In the genomic region with DNA sequence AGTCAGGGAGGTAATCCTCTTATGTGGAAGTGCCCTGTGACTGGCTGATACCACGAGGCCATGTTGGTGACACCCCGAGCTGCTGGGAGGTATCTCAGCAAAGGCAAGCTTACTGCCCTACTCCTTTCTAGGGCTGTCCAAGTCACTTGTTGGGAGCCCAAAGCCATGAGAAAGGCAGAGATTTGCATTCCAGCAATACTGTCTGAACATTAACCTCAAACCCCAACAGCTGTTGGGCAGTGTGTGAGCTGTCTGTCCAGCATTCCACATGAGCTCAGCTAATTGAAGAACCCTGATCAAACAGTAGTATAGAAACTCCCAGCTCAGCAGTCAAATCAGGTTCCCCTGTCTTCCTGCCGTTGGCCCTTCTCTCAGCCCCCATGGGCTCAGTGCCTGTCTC, we compare ENCODE assay signal across 22 cellular contexts. TPM values are rescaled to one million over a fixed set of nuclear protein-coding genes. Genes with fewer than 3 reads are reported as not detected.
DNase-seq lines count a peak whose midpoint lies in the region; ATAC-seq and TF ChIP-seq lines count a peak whose summit lies in the region.
"Had no signal": no experiment of that assay in that cellular context is flagged by ENCODE, and none has a peak within 500 bp of the region (broad histone marks: within the 10 kb centered on the region; RNA-seq: fewer than 3 reads in every experiment).

No MANE protein-coding gene starts in this region.

- H3K9me3 Mint-ChIP-seq in endodermal cell (no peaks in the 10 kb centered on the region), progenitor cell of endocrine pancreas (ENCODE audit: low read depth) (no peaks in the 10 kb centered on the region)
- H3K9me3 Mint-ChIP-seq in T-helper 2 cell treated with Interferon-gamma antibody and Interleukin-4, amounts not matched to agents 5 μg/mL and 100 μg/mL, for 36 hours = no peaks in the 10 kb centered on the region
- H3K9me3 Mint-ChIP-seq: CD8-positive, alpha-beta memory T cell had no signal

- H3K4me1 Mint-ChIP-seq in endodermal cell (peaks cover 46% of the 10 kb centered on the region), progenitor cell of endocrine pancreas (ENCODE audit: low read depth) (peaks cover 9% of the 10 kb centered on the region)
- H3K4me1 Mint-ChIP-seq in T-helper 2 cell treated with Interferon-gamma antibody and Interleukin-4, amounts not matched to agents 5 μg/mL and 100 μg/mL, for 36 hours (ENCODE audit: low read depth) = no peaks in the 10 kb centered on the region

- H3K27me3 ChIP-seq in HUES48 (ENCODE audit: control insufficient read depth, insufficient read depth, low read length) (no peaks in the 10 kb centered on the region), endodermal cell (ENCODE audit: control insufficient read depth, insufficient read depth, low read length, poor library complexity, severe bottlenecking) (no peaks in the 10 kb centered on the region)
- H3K27me3 ChIP-seq: BLaER1, SJSA1 had no signal

- H3K9me3 ChIP-seq in HUES48 (ENCODE audit: control insufficient read depth, insufficient read depth, low read length) (no peaks in the 10 kb centered on the region), endodermal cell (ENCODE audit: control insufficient read depth, low read length) (no peaks in the 10 kb centered on the region), mucosa of descending colon (no peaks in the 10 kb centered on the region)
- H3K9me3 ChIP-seq: SJSA1 had no signal

- TF ChIP-seq CTCF in endodermal cell (conservative IDR thresholded peaks at IDR 0.05) (no peak), progenitor cell of endocrine pancreas (IDR thresholded peaks at IDR 0.05; ENCODE audit: unreplicated experiment) (no peak), mucosa of descending colon (IDR thresholded peaks at IDR 0.05) (no peak)

- H3K4me1 ChIP-seq in HUES48 (ENCODE audit: control insufficient read depth, insufficient read depth, low read length) = no peaks in the 10 kb centered on the region
- peaks cover 18% of the 10 kb centered on the region for H3K4me1 ChIP-seq in endodermal cell (ENCODE audit: control insufficient read depth, insufficient read depth, low read length)
- H3K4me1 ChIP-seq in mucosa of descending colon (ENCODE audit: low read depth) = no peaks in the 10 kb centered on the region

- H3K36me3 Mint-ChIP-seq in endodermal cell (ENCODE audit: low read depth) = peaks cover 84% of the 10 kb centered on the region
- H3K36me3 Mint-ChIP-seq in progenitor cell of endocrine pancreas (ENCODE audit: insufficient read depth) = peaks cover 33% of the 10 kb centered on the region
- H3K36me3 Mint-ChIP-seq in T-helper 2 cell treated with Interferon-gamma antibody and Interleukin-4, amounts not matched to agents 5 μg/mL and 100 μg/mL, for 36 hours (ENCODE audit: low read depth) = peaks cover 39% of the 10 kb centered on the region

- peak; percentile 10 for DNase-seq in RPMI8226
- DNase-seq in endodermal cell = no peak
- DNase-seq in progenitor cell of endocrine pancreas (ENCODE audit: low spot score, unreplicated experiment) = no peak
- DNase-seq in ACHN = no peak
- DNase-seq in mucosa of descending colon = no peak
- no peak for DNase-seq in T-helper 2 cell treated with Interferon-gamma antibody and Interleukin-4, amounts not matched to agents 5 μg/mL and 100 μg/mL, for 36 hours (ENCODE audit: low spot score)
- DNase-seq: CD8-positive, alpha-beta memory T cell; DMS79 treated with DMSO at 0.1 percent for 48 hours; GM23248; HCEC 1CT; KG1; NCI-H1092 treated with DMSO at 0.1 percent for 48 hours; NCI-H1694 treated with DMSO at 0.1 percent for 48 hours; NCI-H226; NCI-H526; OCI-M1; SW 1271 had no signal

- H3K27ac ChIP-seq in HUES48 (ENCODE audit: low read depth, low read length) = peak overlapping the region; percentile 36
- no peak overlapping the region for H3K27ac ChIP-seq in endodermal cell (ENCODE audit: low read depth, low read length)
- H3K27ac ChIP-seq: BLaER1, GM23248, SJSA1 had no signal

- WGBS in endodermal cell (ENCODE audit: insufficient coverage in 1 of 2, insufficient read length in 1 of 2), 2 experiments = 92 to 96% methylated on average over 2 to 3 of the region's 3 CpGs

- no peak overlapping the region for H3K4me3 ChIP-seq in HUES48 (ENCODE audit: low read depth, low read length)
- H3K4me3 ChIP-seq in endodermal cell (ENCODE audit: low read length) = no peak overlapping the region
- no peak overlapping the region for H3K4me3 ChIP-seq in mucosa of descending colon
- H3K4me3 ChIP-seq: BLaER1, GM23248, SJSA1 had no signal

- H3K27ac Mint-ChIP-seq in endodermal cell (peak overlapping the region; percentile 58), progenitor cell of endocrine pancreas (peak overlapping the region; percentile 7)
- H3K27ac Mint-ChIP-seq in T-helper 2 cell treated with Interferon-gamma antibody and Interleukin-4, amounts not matched to agents 5 μg/mL and 100 μg/mL, for 36 hours = no peak overlapping the region

- no peak overlapping the region for H3K4me3 Mint-ChIP-seq in endodermal cell
- H3K4me3 Mint-ChIP-seq in progenitor cell of endocrine pancreas (ENCODE audit: low read depth) = no peak overlapping the region
- no peak overlapping the region for H3K4me3 Mint-ChIP-seq in T-helper 2 cell treated with Interferon-gamma antibody and Interleukin-4, amounts not matched to agents 5 μg/mL and 100 μg/mL, for 36 hours
- H3K4me3 Mint-ChIP-seq: CD8-positive, alpha-beta memory T cell had no signal

- no peak for ATAC-seq in mucosa of descending colon

- H3K27me3 Mint-ChIP-seq in endodermal cell (ENCODE audit: insufficient read depth) (no peaks in the 10 kb centered on the region), progenitor cell of endocrine pancreas (no peaks in the 10 kb centered on the region)
- H3K27me3 Mint-ChIP-seq in T-helper 2 cell treated with Interferon-gamma antibody and Interleukin-4, amounts not matched to agents 5 μg/mL and 100 μg/mL, for 36 hours (ENCODE audit: low read depth) = no peaks in the 10 kb centered on the region
- H3K27me3 Mint-ChIP-seq: CD8-positive, alpha-beta memory T cell had no signal

- in situ Hi-C loops in ACHN (cut with HindIII; ENCODE audit: low pct_ligation_motif_present, low pct_unique_long_range_greater_than_20kb, low sequenced_read_pairs) = no loop called here

- intact Hi-C loops in mucosa of descending colon (cut with DNase I, micrococcal nuclease) = no loop called here

- H3K9ac ChIP-seq in HUES48 (ENCODE audit: low read depth, low read length) (no peak overlapping the region), endodermal cell (ENCODE audit: extremely low read depth, low read length, poor library complexity, severe bottlenecking) (no peak overlapping the region)
- H3K9ac ChIP-seq: BLaER1, GM23248 had no signal

- H3K36me3 ChIP-seq in HUES48 (ENCODE audit: control insufficient read depth, insufficient read depth, low read length) (peaks cover 89% of the 10 kb centered on the region), endodermal cell (ENCODE audit: control insufficient read depth, insufficient read depth, low read length) (peaks cover 82% of the 10 kb centered on the region), mucosa of descending colon (ENCODE audit: low read depth) (peaks cover 4% of the 10 kb centered on the region)

RNA-seq across cellular contexts. Expression of a gene that starts 9.2 kb away (rescaled TPM):
- 10 to 100 TPM; 68.3 to 77.7 TPM for total RNA-seq in endodermal cell
- 18.7 TPM for polyA plus RNA-seq in endodermal cell (2013, experiment 1 of 2)
- 15.9 TPM for polyA plus RNA-seq in endodermal cell (2013, experiment 2 of 2)
- 25.6 and 30.5 TPM in 2 replicates for total RNA-seq in progenitor cell of endocrine pancreas
- 10 to 100 TPM; 19.3 to 28.4 (median 26.3) TPM for total RNA-seq in mucosa of descending colon

RNA-seq across cellular contexts. Expression of a gene that starts 18.3 kb away (rescaled TPM):
- 100 to 1,000 TPM; 176 to 193 TPM for total RNA-seq in endodermal cell
- 241 TPM for polyA plus RNA-seq in endodermal cell (2013, experiment 1 of 2)
- 234 TPM for polyA plus RNA-seq in endodermal cell (2013, experiment 2 of 2)
- total RNA-seq in progenitor cell of endocrine pancreas = 149 and 150 TPM in 2 replicates
- total RNA-seq in mucosa of descending colon = 100 to 1,000 TPM; 124 to 148 (median 140) TPM

RNA-seq across cellular contexts. Expression of a gene that starts 36.9 kb away (rescaled TPM):
- total RNA-seq in endodermal cell (not detected), progenitor cell of endocrine pancreas (not detected in 2 replicates), mucosa of descending colon (not detected)
- polyA plus RNA-seq in endodermal cell (2013, experiment 1 of 2) = not detected
- polyA plus RNA-seq in endodermal cell (2013, experiment 2 of 2) = not detected
- total RNA-seq: CD8-positive, alpha-beta memory T cell; GM23248; MCF 10A; RPMI7951; SJSA1 had no signal
- polyA plus RNA-seq: CD8-positive, alpha-beta memory T cell; GM23248 had no signal
